ENCODE assay signal across 1 cellular context in the genomic region with DNA sequence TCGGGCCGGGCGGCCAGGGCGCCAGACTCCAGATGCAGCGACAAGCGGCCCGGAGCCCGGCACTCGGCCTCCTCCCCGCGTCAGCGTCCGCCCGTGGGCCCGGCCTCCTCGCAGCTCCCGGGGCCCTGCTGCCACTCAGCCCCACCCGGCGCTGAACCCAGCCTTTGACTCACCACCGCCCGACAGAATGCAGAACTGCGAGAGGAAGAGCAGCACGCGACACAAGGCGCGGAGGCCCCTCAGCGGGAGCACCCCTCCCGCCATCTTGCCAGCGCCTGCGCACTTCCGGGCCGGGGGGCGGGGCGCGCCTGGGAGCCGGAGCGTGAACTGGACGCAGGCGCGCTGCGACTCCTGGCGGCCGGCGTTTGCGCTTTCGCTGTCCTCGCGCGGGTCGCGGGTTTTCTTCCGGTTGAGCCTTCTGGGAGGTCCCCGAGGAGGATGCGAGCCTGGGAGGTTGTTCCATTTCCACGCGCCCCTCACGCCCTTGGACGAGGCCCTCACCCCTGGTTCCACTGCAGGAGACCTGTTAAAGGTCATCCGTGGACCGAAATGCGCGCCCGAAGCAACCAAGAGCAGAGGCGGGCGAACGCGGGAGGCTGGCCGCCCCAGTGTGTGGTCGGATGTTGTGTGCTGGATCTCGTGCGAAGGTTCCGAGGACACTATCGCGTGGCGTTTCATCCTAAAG.
TF ChIP-seq lines count a peak whose summit lies in the region.

A gene with protein sequence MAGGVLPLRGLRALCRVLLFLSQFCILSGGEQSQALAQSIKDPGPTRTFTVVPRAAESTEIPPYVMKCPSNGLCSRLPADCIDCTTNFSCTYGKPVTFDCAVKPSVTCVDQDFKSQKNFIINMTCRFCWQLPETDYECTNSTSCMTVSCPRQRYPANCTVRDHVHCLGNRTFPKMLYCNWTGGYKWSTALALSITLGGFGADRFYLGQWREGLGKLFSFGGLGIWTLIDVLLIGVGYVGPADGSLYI (minus strand): TSS at position 284 of the 685 bp plus-strand sequence. CDS start 20 bp downstream, at position 264.

TF ChIP-seq in IMR-90, 13 proteins besides CTCF, POLR2A, EP300 and RAD21 (continued from another document):
- no peak for TF ChIP-seq RFX5 (IDR thresholded peaks at IDR 0.05; ENCODE audit: low read depth, low read length)
